Comparison of ENCODE assay signal across 33 cellular contexts in the genomic region with DNA sequence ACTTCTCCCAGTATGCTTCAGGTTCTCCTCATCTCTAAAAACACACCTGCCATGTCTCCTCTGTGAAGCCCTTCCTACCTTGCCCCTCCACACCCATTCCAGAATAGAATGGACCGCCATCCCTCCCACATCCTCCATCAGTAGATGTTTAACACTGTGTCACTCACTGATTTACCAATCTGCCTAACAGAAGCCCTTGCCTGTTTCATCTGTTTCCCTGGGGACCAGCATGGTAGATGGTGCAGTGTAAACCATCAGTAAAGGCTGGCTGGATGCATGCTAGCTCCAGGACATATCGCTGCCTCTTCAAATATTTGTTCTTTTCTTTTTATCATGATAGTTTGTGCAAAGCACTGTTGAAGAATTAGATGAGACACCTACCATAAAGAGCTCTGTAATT.
A peak's percentile ranks its signal among the peaks of the same experiment; 100 is the strongest.
DNase-seq lines count a peak whose midpoint lies in the region; ATAC-seq, FAIRE-seq and TF ChIP-seq lines count a peak whose summit lies in the region.
"Had no signal": no experiment of that assay in that cellular context is flagged by ENCODE, and none has a peak within 500 bp of the region (broad histone marks: within the 10 kb centered on the region; RNA-seq: fewer than 3 reads in every experiment).

No MANE protein-coding gene starts in this region.

- H3K4me3 ChIP-seq in MM.1S (ENCODE audit: low read length) (no peak overlapping the region), aorta (ENCODE audit: low read length in 2 of 2) (no peak overlapping the region)
- H3K4me3 ChIP-seq: heart right ventricle, right atrium auricular region, SJCRH30, smooth muscle cell, stomach, thyroid gland, vagina had no signal

- DNase-seq in GM12891 (ENCODE audit: insufficient read length, low spot score), result no peak
- no peak for DNase-seq in MM.1S
- no peak for DNase-seq in WTC11 (ENCODE audit: low spot score)
- DNase-seq in aorta, result no peak
- DNase-seq in NCI-H2107 (lab: John Stamatoyannopoulos, UW), result no peak
- DNase-seq in SKM-1 treated with dmso at 0.1 percent for 144 hours (lab: John Stamatoyannopoulos, UW; ENCODE audit: unreplicated experiment), result no peak
- DNase-seq: activated CD4-positive, alpha-beta T cell treated with anti-CD3 and anti-CD28 coated beads for 36 hours; activated CD8-positive, alpha-beta memory T cell treated with anti-CD3 and anti-CD28 coated beads, Interleukin-2, amount 50 U/mL, for 48 hours; activated CD8-positive, alpha-beta T cell treated with anti-CD3 and anti-CD28 coated beads for 36 hours; activated naive CD4-positive, alpha-beta T cell treated with anti-CD3 and anti-CD28 coated beads, Interleukin-2, amount 10 ng/mL, durations not matched to agents 7 days and 5 days; brain microvascular endothelial cell; CD8-positive, alpha-beta T cell; foreskin melanocyte; H7; heart right ventricle; kidney; NCI-H1417; NCI-H2029 treated with DMSO at 0.1 percent for 48 hours; NCI-H446; NCI-H82; SJCRH30; stimulated activated CD4-positive, alpha-beta T cell treated with anti-CD3 and anti-CD28 coated beads, Interleukin-2, amount 100 ng/mL, for 24 hours; stomach; T-helper 9 cell; thyroid gland had no signal

- ATAC-seq in GM19438 (IDR thresholded peaks at IDR 0.05; ENCODE audit: low read depth, unreplicated experiment) (peak; percentile 65), HG02981 (IDR thresholded peaks at IDR 0.05; ENCODE audit: unreplicated experiment) (peak; percentile 51), WTC11 (no peak), aorta (ENCODE audit: low FRiP score) (no peak)
- ATAC-seq: activated CD4-positive, alpha-beta T cell treated with anti-CD3 and anti-CD28 coated beads for 36 hours; activated CD8-positive, alpha-beta T cell treated with anti-CD3 and anti-CD28 coated beads for 36 hours; CD8-positive, alpha-beta T cell; heart right ventricle had no signal

- peaks cover 6% of the 10 kb centered on the region for H3K9me3 Mint-ChIP-seq in WTC11
- H3K9me3 Mint-ChIP-seq: activated CD8-positive, alpha-beta T cell treated with anti-CD3 and anti-CD28 coated beads for 36 hours; activated naive CD4-positive, alpha-beta T cell treated with anti-CD3 and anti-CD28 coated beads, Interleukin-2, amount 10 ng/mL, durations not matched to agents 7 days and 5 days; activated T-helper 1 cell treated with anti-CD3 and anti-CD28 coated beads, Interleukin-12 subunit alpha, Interleukin-12 subunit beta, Interleukin-2, Interleukin-4 antibody, amounts not matched to agents 30 ng/mL and 10 ng/mL and 1 ng/mL, durations not matched to agents 14 hours and 24 hours and 36 hours; CD8-positive, alpha-beta T cell had no signal

- H3K4me1 ChIP-seq in MM.1S (ENCODE audit: low read length) (peaks cover 30% of the 10 kb centered on the region), aorta (ENCODE audit: control insufficient read depth in 1 of 2, insufficient read depth in 2 of 2, low read length in 2 of 2) (no peaks in the 10 kb centered on the region)
- H3K4me1 ChIP-seq: heart right ventricle, parathyroid adenoma, right atrium auricular region, SJCRH30, stomach, thyroid gland, vagina had no signal

- 98 to 99% methylated on average over 2 of the region's 2 CpGs for WGBS in aorta, 2 donors

- peak overlapping the region; percentile 40; the same call in 1 of the 2 replicates for H3K4me2 ChIP-seq in MM.1S (ENCODE audit: low read depth, low read length)
- H3K4me2 ChIP-seq: smooth muscle cell had no signal

- CTCF ChIA-PET in WTC11 (lab: Charles Lee), result no interaction called here

- FAIRE-seq in GM12891 (lab: Jason Lieb, UNC), result peak; percentile 80
- FAIRE-seq: endometrium, kidney had no signal

- peaks cover 8% of the 10 kb centered on the region; the same call in 1 of the 2 replicates for H3F3A ChIP-seq in MM.1S (ENCODE audit: insufficient read depth, low read length)

- no peaks in the 10 kb centered on the region for H3K9me3 ChIP-seq in MM.1S (replicated peaks; ENCODE audit: insufficient read depth, low read length)
- H3K9me3 ChIP-seq in aorta (ENCODE audit: control insufficient read depth, low read length), result peaks cover 1% of the 10 kb centered on the region
- H3K9me3 ChIP-seq: heart right ventricle, right atrium auricular region, SJCRH30, stomach, thyroid gland, vagina had no signal

- no peak overlapping the region for H3K4me3 Mint-ChIP-seq in WTC11
- H3K4me3 Mint-ChIP-seq: activated CD4-positive, alpha-beta T cell treated with anti-CD3 and anti-CD28 coated beads for 36 hours; activated CD8-positive, alpha-beta T cell treated with anti-CD3 and anti-CD28 coated beads for 36 hours; activated naive CD4-positive, alpha-beta T cell treated with anti-CD3 and anti-CD28 coated beads, Interleukin-2, amount 10 ng/mL, durations not matched to agents 7 days and 5 days; activated T-helper 1 cell treated with anti-CD3 and anti-CD28 coated beads, Interleukin-12 subunit alpha, Interleukin-12 subunit beta, Interleukin-2, Interleukin-4 antibody, amounts not matched to agents 30 ng/mL and 10 ng/mL and 1 ng/mL, durations not matched to agents 14 hours and 24 hours and 36 hours; CD8-positive, alpha-beta T cell had no signal

- H3K36me3 ChIP-seq in MM.1S (replicated peaks; ENCODE audit: insufficient read depth, low read length) (no peaks in the 10 kb centered on the region), aorta (ENCODE audit: control insufficient read depth in 1 of 2, insufficient read depth in 2 of 2, low read length in 1 of 2) (no peaks in the 10 kb centered on the region)
- H3K36me3 ChIP-seq: brain microvascular endothelial cell, heart right ventricle, right atrium auricular region, SJCRH30, stomach, thyroid gland, vagina had no signal

- peak overlapping the region; percentile 34; the same call in 1 of the 2 replicates for H3K9ac ChIP-seq in MM.1S (ENCODE audit: low read length)
- H3K9ac ChIP-seq: parathyroid adenoma had no signal

- H3K27me3 ChIP-seq in MM.1S (replicated peaks; ENCODE audit: insufficient read depth, low read length) (no peaks in the 10 kb centered on the region), aorta (ENCODE audit: control insufficient read depth in 1 of 2, insufficient read depth in 2 of 2, low read length in 1 of 2) (no peaks in the 10 kb centered on the region)
- H3K27me3 ChIP-seq: brain microvascular endothelial cell, heart right ventricle, right atrium auricular region, SJCRH30, stomach, thyroid gland, vagina had no signal

- H4K20me1 ChIP-seq in MM.1S (ENCODE audit: insufficient read depth, low read length), result no peaks in the 10 kb centered on the region

- H2AFZ ChIP-seq in MM.1S (ENCODE audit: low read length), result peak overlapping the region; percentile 5; the same call in 1 of the 2 replicates
- H2AFZ ChIP-seq: parathyroid adenoma had no signal

- no peaks in the 10 kb centered on the region for H3K36me3 Mint-ChIP-seq in WTC11
- H3K36me3 Mint-ChIP-seq: activated naive CD4-positive, alpha-beta T cell treated with anti-CD3 and anti-CD28 coated beads, Interleukin-2, amount 10 ng/mL, durations not matched to agents 7 days and 5 days; CD8-positive, alpha-beta T cell had no signal

- H3K4me1 Mint-ChIP-seq in WTC11, result peaks cover 10% of the 10 kb centered on the region
- H3K4me1 Mint-ChIP-seq: activated CD4-positive, alpha-beta T cell treated with anti-CD3 and anti-CD28 coated beads for 36 hours; activated naive CD4-positive, alpha-beta T cell treated with anti-CD3 and anti-CD28 coated beads, Interleukin-2, amount 10 ng/mL, durations not matched to agents 7 days and 5 days had no signal

- intact Hi-C loops in aorta (cut with DNase I), result no loop called here

- no peaks in the 10 kb centered on the region for H3K27me3 Mint-ChIP-seq in WTC11 (ENCODE audit: low read depth)
- H3K27me3 Mint-ChIP-seq: activated CD8-positive, alpha-beta T cell treated with anti-CD3 and anti-CD28 coated beads for 36 hours; activated naive CD4-positive, alpha-beta T cell treated with anti-CD3 and anti-CD28 coated beads, Interleukin-2, amount 10 ng/mL, durations not matched to agents 7 days and 5 days had no signal

- POLR2A ChIA-PET in WTC11 (lab: Charles Lee), result no interaction called here

- TF ChIP-seq CTCF in MM.1S (IDR thresholded peaks at IDR 0.05; ENCODE audit: low read length), result no peak
- TF ChIP-seq CTCF in WTC11 (IDR thresholded peaks at IDR 0.05), result no peak

- no peak overlapping the region for H3K27ac Mint-ChIP-seq in WTC11
- H3K27ac Mint-ChIP-seq: activated CD4-positive, alpha-beta T cell treated with anti-CD3 and anti-CD28 coated beads for 36 hours; activated CD8-positive, alpha-beta T cell treated with anti-CD3 and anti-CD28 coated beads for 36 hours; activated naive CD4-positive, alpha-beta T cell treated with anti-CD3 and anti-CD28 coated beads, Interleukin-2, amount 10 ng/mL, durations not matched to agents 7 days and 5 days; activated T-helper 1 cell treated with anti-CD3 and anti-CD28 coated beads, Interleukin-12 subunit alpha, Interleukin-12 subunit beta, Interleukin-2, Interleukin-4 antibody, amounts not matched to agents 30 ng/mL and 10 ng/mL and 1 ng/mL, durations not matched to agents 14 hours and 24 hours and 36 hours; CD8-positive, alpha-beta T cell had no signal

- no peaks in the 10 kb centered on the region for H3K9me2 ChIP-seq in MM.1S (replicated peaks; ENCODE audit: insufficient read depth, low read length)

- TF ChIP-seq POLR2A in GM12891 (IDR thresholded peaks at IDR 0.05; ENCODE audit: low read depth, low read length), result no peak

- H3K79me2 ChIP-seq in MM.1S (ENCODE audit: low read length), result no peaks in the 10 kb centered on the region
- H3K79me2 ChIP-seq: parathyroid adenoma had no signal

- peak overlapping the region; percentile 84 for H3K27ac ChIP-seq in MM.1S (ENCODE audit: low read length)
- no peak overlapping the region for H3K27ac ChIP-seq in aorta (ENCODE audit: low read depth in 1 of 2, low read length in 2 of 2)
- H3K27ac ChIP-seq: brain microvascular endothelial cell, heart right ventricle, parathyroid adenoma, right atrium auricular region, SJCRH30, stomach, thyroid gland, vagina had no signal

TF ChIP-seq in GM12891, 5 proteins besides CTCF, POLR2A, EP300 and RAD21:
- TF ChIP-seq PAX5 (IDR thresholded peaks at IDR 0.05; ENCODE audit: insufficient read depth, low read length, severe bottlenecking) (no peak), POU2F2 (IDR thresholded peaks at IDR 0.05; ENCODE audit: low read depth, low read length) (no peak), TAF1 (IDR thresholded peaks at IDR 0.05; ENCODE audit: low read depth, low read length) (no peak), POLR2AphosphoS5 (IDR thresholded peaks at IDR 0.05; ENCODE audit: low read depth, low read length) (no peak), SPI1 (IDR thresholded peaks at IDR 0.05; ENCODE audit: low read depth, low read length) (no peak)

TF ChIP-seq in WTC11, 78 proteins besides CTCF, POLR2A, EP300 and RAD21 (continues in another document):
- no peak for TF ChIP-seq CDX4 (CRISPR knock-in tag; IDR thresholded peaks at IDR 0.05; ENCODE audit: borderline replicate concordance)

Comparison
In these comparisons a context has a peak if more than half of its experiments do, and no peak if none do; other contexts are left out.
1. ATAC-seq: peak in GM19438 (single experiment) and HG02981 (single experiment); none in WTC11 (single experiment) and aorta (single experiment).